In the genomic region with DNA sequence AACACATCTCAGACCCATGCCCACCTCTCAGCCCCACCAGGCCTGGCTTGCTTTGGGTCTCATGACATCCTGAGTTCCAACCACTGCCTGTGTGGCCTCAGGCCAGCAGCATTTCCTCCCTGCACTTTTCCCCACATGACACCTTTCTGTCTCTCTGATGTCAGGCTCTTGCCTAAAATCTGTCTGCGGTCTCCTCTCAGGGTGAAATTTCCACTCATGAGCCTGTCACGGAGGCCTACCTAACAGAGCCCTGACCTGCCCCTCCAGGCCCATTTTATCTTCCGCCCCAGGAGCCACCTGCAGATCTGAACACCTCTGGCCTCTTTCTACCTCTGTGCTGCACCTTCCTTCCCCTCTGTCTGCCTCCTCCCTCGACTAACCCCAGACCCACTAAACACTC, we compare ENCODE assay signal across 19 cellular contexts.
DNase-seq lines count a peak whose midpoint lies in the region; ATAC-seq and FAIRE-seq lines count a peak whose summit lies in the region.
"Had no signal": no experiment of that assay in that cellular context is flagged by ENCODE, and none has a peak within 500 bp of the region (broad histone marks: within the 10 kb centered on the region; RNA-seq: fewer than 3 reads in every experiment).

No MANE protein-coding gene starts in this region.

- no peak overlapping the region for H3K27ac ChIP-seq in small intestine (ENCODE audit: low read depth in 1 of 2, low read length in 1 of 2)
- H3K27ac ChIP-seq: A549, C4-2B, gastroesophageal sphincter, HL-60, Peyer's patch, SK-N-MC, vagina had no signal

- FAIRE-seq in small intestine (lab: Jason Lieb, UNC), result no peak
- FAIRE-seq: A549, colon had no signal

- POLR2A ChIA-PET in activated CD4-positive, alpha-beta T cell treated with anti-CD3 and anti-CD28 coated beads, Interleukin-2, amount 10 ng/mL, durations not matched to agents 7 days and 5 days (lab: Charles Lee), result no interaction called here

- H3K4me1 ChIP-seq in small intestine (ENCODE audit: control insufficient read depth in 2 of 2, insufficient read depth in 1 of 2, low read depth in 1 of 2, low read length in 1 of 2), result no peaks in the 10 kb centered on the region
- H3K4me1 ChIP-seq: A549, gastroesophageal sphincter, Peyer's patch, vagina had no signal

- H3K4me3 Mint-ChIP-seq in activated CD4-positive, alpha-beta T cell treated with anti-CD3 and anti-CD28 coated beads, Interleukin-2, amount 10 ng/mL, durations not matched to agents 7 days and 5 days, result no peak overlapping the region
- H3K4me3 Mint-ChIP-seq in T-helper 17 cell, result peak overlapping the region; percentile 19
- peak overlapping the region; percentile 53 for H3K4me3 Mint-ChIP-seq in activated naive CD8-positive, alpha-beta T cell

- H3K4me3 ChIP-seq in small intestine (ENCODE audit: low read depth in 1 of 2, low read length in 2 of 2), result no peak overlapping the region
- H3K4me3 ChIP-seq: A549, gastroesophageal sphincter, Peyer's patch, SK-N-MC, vagina had no signal

- no peaks in the 10 kb centered on the region for H3K36me3 Mint-ChIP-seq in activated CD4-positive, alpha-beta T cell treated with anti-CD3 and anti-CD28 coated beads, Interleukin-2, amount 10 ng/mL, durations not matched to agents 7 days and 5 days (ENCODE audit: low read depth)
- H3K36me3 Mint-ChIP-seq in T-helper 17 cell (ENCODE audit: low read depth), result peaks cover 2% of the 10 kb centered on the region
- no peaks in the 10 kb centered on the region for H3K36me3 Mint-ChIP-seq in activated naive CD8-positive, alpha-beta T cell

- 71 to 80% (median 76%) methylated on average over 4 of the region's 4 CpGs for WGBS in small intestine, 3 donors

- H3K4me1 Mint-ChIP-seq in activated CD4-positive, alpha-beta T cell treated with anti-CD3 and anti-CD28 coated beads, Interleukin-2, amount 10 ng/mL, durations not matched to agents 7 days and 5 days, result peaks cover 13% of the 10 kb centered on the region
- H3K4me1 Mint-ChIP-seq in T-helper 17 cell, result peaks cover 7% of the 10 kb centered on the region
- H3K4me1 Mint-ChIP-seq in activated naive CD8-positive, alpha-beta T cell (ENCODE audit: low read depth), result peaks cover 30% of the 10 kb centered on the region

- no peak for ATAC-seq in T-helper 17 cell
- no peak for ATAC-seq in GM18498 (IDR thresholded peaks at IDR 0.05; ENCODE audit: unreplicated experiment)
- ATAC-seq: A549, gastroesophageal sphincter had no signal

- H3K27me3 Mint-ChIP-seq in activated CD4-positive, alpha-beta T cell treated with anti-CD3 and anti-CD28 coated beads, Interleukin-2, amount 10 ng/mL, durations not matched to agents 7 days and 5 days, result peaks cover 3% of the 10 kb centered on the region
- H3K27me3 Mint-ChIP-seq in T-helper 17 cell, result peaks cover 7% of the 10 kb centered on the region
- H3K27me3 Mint-ChIP-seq in activated naive CD8-positive, alpha-beta T cell, result no peaks in the 10 kb centered on the region

- no peaks in the 10 kb centered on the region for H3K36me3 ChIP-seq in small intestine (ENCODE audit: control insufficient read depth in 2 of 2, insufficient read depth in 2 of 2, low read length in 2 of 2)
- H3K36me3 ChIP-seq: gastroesophageal sphincter, Peyer's patch, vagina had no signal

- H3K9me3 ChIP-seq in T-helper 17 cell (ENCODE audit: control insufficient read depth, low read length, poor library complexity, severe bottlenecking), result no peaks in the 10 kb centered on the region
- no peaks in the 10 kb centered on the region for H3K9me3 ChIP-seq in small intestine (ENCODE audit: control insufficient read depth, low read depth)
- H3K9me3 ChIP-seq: A549, Peyer's patch, vagina had no signal

- peak overlapping the region; percentile 72 for H3K27ac Mint-ChIP-seq in activated CD4-positive, alpha-beta T cell treated with anti-CD3 and anti-CD28 coated beads, Interleukin-2, amount 10 ng/mL, durations not matched to agents 7 days and 5 days
- H3K27ac Mint-ChIP-seq in T-helper 17 cell, result peak overlapping the region; percentile 80
- peak overlapping the region; percentile 85 for H3K27ac Mint-ChIP-seq in activated naive CD8-positive, alpha-beta T cell

- DNase-seq in activated CD4-positive, alpha-beta T cell treated with anti-CD3 and anti-CD28 coated beads, Interleukin-2, amount 10 ng/mL, durations not matched to agents 7 days and 5 days, result peak; percentile 24
- DNase-seq in activated CD4-positive, alpha-beta T cell treated with anti-CD3 and anti-CD28 coated beads, Interleukin-2, amount 50 U/mL, for 4 hours, result no peak
- DNase-seq in T-helper 17 cell (no peak), small intestine (peak; percentile 7), NOMO-1 treated with DMSO at 0.1 percent for 48 hours (lab: John Stamatoyannopoulos, UW; ENCODE audit: unreplicated experiment) (no peak), NCI-H524 (lab: John Stamatoyannopoulos, UW) (no peak)
- DNase-seq: KBM-7, NCI-H1092 treated with DMSO at 0.1 percent for 48 hours, NCI-H2171 treated with DMSO at 0.1 percent for 48 hours, Peyer's patch had no signal

- CTCF ChIA-PET in activated CD4-positive, alpha-beta T cell treated with anti-CD3 and anti-CD28 coated beads, Interleukin-2, amount 10 ng/mL, durations not matched to agents 7 days and 5 days (lab: Charles Lee), result no interaction called here

- no peaks in the 10 kb centered on the region for H3K9me3 Mint-ChIP-seq in activated CD4-positive, alpha-beta T cell treated with anti-CD3 and anti-CD28 coated beads, Interleukin-2, amount 10 ng/mL, durations not matched to agents 7 days and 5 days
- no peaks in the 10 kb centered on the region for H3K9me3 Mint-ChIP-seq in activated naive CD8-positive, alpha-beta T cell (ENCODE audit: low read depth)

- H3K27me3 ChIP-seq in small intestine (ENCODE audit: control insufficient read depth in 2 of 2, insufficient read depth in 2 of 2, low read length in 2 of 2), result no peaks in the 10 kb centered on the region
- H3K27me3 ChIP-seq: gastroesophageal sphincter, Peyer's patch, vagina had no signal

Comparison
In these comparisons a context has a peak if more than half of its experiments do, and no peak if none do; other contexts are left out.
1. DNase-seq: peak in activated CD4-positive, alpha-beta T cell treated with anti-CD3 and anti-CD28 coated beads, Interleukin-2, amount 10 ng/mL, durations not matched to agents 7 days and 5 days (single experiment) and small intestine (single experiment); none in activated CD4-positive, alpha-beta T cell treated with anti-CD3 and anti-CD28 coated beads, Interleukin-2, amount 50 U/mL, for 4 hours (0 of 2), T-helper 17 cell (0 of 3), NOMO-1 treated with DMSO at 0.1 percent for 48 hours (single experiment) and NCI-H524 (0 of 2).
2. Peak in every context shown above with its lines, with median percentiles within 50 percentile points of each other: H3K27ac Mint-ChIP-seq.